12 cellular contexts compared by ENCODE assay signal in genomic region chr2:240590681-240591111, GRCh38. TPM values are rescaled to one million over a fixed set of nuclear protein-coding genes. Genes with fewer than 3 reads are reported as not detected.
DNase-seq lines count a peak whose midpoint lies in the region; ATAC-seq and TF ChIP-seq lines count a peak whose summit lies in the region.
"Had no signal": no experiment of that assay in that cellular context is flagged by ENCODE, and none has a peak within 500 bp of the region (broad histone marks: within the 10 kb centered on the region; RNA-seq: fewer than 3 reads in every experiment).

No MANE protein-coding gene starts in this region.

- no peak overlapping the region for H3K4me3 Mint-ChIP-seq in T-helper 17 cell
- H3K4me3 Mint-ChIP-seq: CD8-positive, alpha-beta T cell had no signal

- no peak for ATAC-seq in T-helper 17 cell
- no peak for ATAC-seq in right cardiac atrium
- ATAC-seq in psoas muscle = no peak
- ATAC-seq: CD8-positive, alpha-beta T cell had no signal

- WGBS in right cardiac atrium = 95% methylated on average over 21 of the region's 21 CpGs
- 94 to 96% (median 94%) methylated on average over 20 to 21 of the region's 21 CpGs for WGBS in psoas muscle, 3 donors

- DNase-seq in T-helper 17 cell = peak in 1 of 3 donors; percentile 8
- DNase-seq in right cardiac atrium = peak; percentile 15 to 53 (median 38)
- DNase-seq in psoas muscle = peak; percentile 6 to 40
- no peak for DNase-seq in UCSD-AML1 (lab: John Stamatoyannopoulos, UW; ENCODE audit: unreplicated experiment)
- DNase-seq in activated CD4-positive, alpha-beta T cell treated with anti-CD3 and anti-CD28 coated beads, Interleukin-2, amount 50 U/mL, for 4 hours = no peak
- no peak for DNase-seq in DMS 273 treated with DMSO at 0.1 percent for 48 hours (lab: John Stamatoyannopoulos, UW)
- DNase-seq: CD8-positive, alpha-beta T cell; NCI-H1092; NCI-H2107; SHP77 treated with DMSO at 0.1 percent for 48 hours had no signal

- peaks cover 30% of the 10 kb centered on the region for H3K4me1 Mint-ChIP-seq in T-helper 17 cell

- intact Hi-C loops in right cardiac atrium (cut with DNase I) (no loop called here), psoas muscle (cut with DNase I) (no loop called here)

- H3K27me3 ChIP-seq in right cardiac atrium (ENCODE audit: control insufficient read depth, insufficient read depth) = no peaks in the 10 kb centered on the region
- no peaks in the 10 kb centered on the region for H3K27me3 ChIP-seq in psoas muscle (ENCODE audit: insufficient read depth in 3 of 3, low read length in 2 of 3)

- H3K36me3 ChIP-seq in HEK293 (ENCODE audit: control insufficient read depth in 2 of 2, insufficient read depth in 1 of 2, low read length in 2 of 2) (peaks cover 5 to 53% of the 10 kb centered on the region in 2 experiments; a peak in 2 of 3 replicates), psoas muscle (ENCODE audit: insufficient read depth in 1 of 2, low read depth in 1 of 2) (peaks cover 0 to 51% of the 10 kb centered on the region in 2 donors)

- H3K4me1 ChIP-seq in HEK293 (ENCODE audit: control insufficient read depth, insufficient read depth, low read length) = peaks cover 7% of the 10 kb centered on the region
- H3K4me1 ChIP-seq in right cardiac atrium (ENCODE audit: control insufficient read depth, insufficient read depth, low read length) = peaks cover 6% of the 10 kb centered on the region
- peaks cover 13% of the 10 kb centered on the region for H3K4me1 ChIP-seq in psoas muscle

- H3K4me3 ChIP-seq in HEK293 (ENCODE audit: low read depth, low read length) (no peak overlapping the region), right cardiac atrium (ENCODE audit: low read length) (no peak overlapping the region), psoas muscle (no peak overlapping the region)

- H3K36me3 Mint-ChIP-seq in T-helper 17 cell (ENCODE audit: low read depth) = peaks cover 6% of the 10 kb centered on the region

- no peak overlapping the region for H3K27ac ChIP-seq in HEK293 (ENCODE audit: extremely low read depth, low read depth, low read length)
- H3K27ac ChIP-seq in right cardiac atrium (ENCODE audit: low read length) = no peak overlapping the region
- no peak overlapping the region for H3K27ac ChIP-seq in psoas muscle
- H3K27ac ChIP-seq: KMS-11 had no signal

- CTCF ChIA-PET in HEK293 (lab: Yijun Ruan, JAX) = no interaction called here

- TF ChIP-seq CTCF in HEK293 (tag by site-specific recombination; IDR thresholded peaks at IDR 0.05) (no peak), psoas muscle (IDR thresholded peaks at IDR 0.05) (no peak)

- POLR2A ChIA-PET in HEK293 (lab: Yijun Ruan, JAX) = no interaction called here

- no peaks in the 10 kb centered on the region for H3K27me3 Mint-ChIP-seq in T-helper 17 cell

- peak overlapping the region; percentile 27 for H3K27ac Mint-ChIP-seq in T-helper 17 cell
- H3K27ac Mint-ChIP-seq: CD8-positive, alpha-beta T cell had no signal

- no peaks in the 10 kb centered on the region for H3K9me3 ChIP-seq in HEK293 (ENCODE audit: control insufficient read depth, insufficient read depth, low read depth, low read length)
- H3K9me3 ChIP-seq in T-helper 17 cell (ENCODE audit: control insufficient read depth, low read length, poor library complexity, severe bottlenecking) = no peaks in the 10 kb centered on the region
- no peaks in the 10 kb centered on the region for H3K9me3 ChIP-seq in right cardiac atrium (ENCODE audit: control insufficient read depth, low read length)
- no peaks in the 10 kb centered on the region for H3K9me3 ChIP-seq in psoas muscle

TF ChIP-seq in HEK293, 187 proteins besides CTCF, POLR2A, EP300 and RAD21:
- 0 out of 2 replicates have a peak, but pooled peaks have one; percentile 13 for TF ChIP-seq SCRT1 (tag by site-specific recombination; IDR thresholded peaks at IDR 0.05; ENCODE audit: borderline replicate concordance)
- TF ChIP-seq HIC1 (tag by site-specific recombination; IDR thresholded peaks at IDR 0.05) = no peak
- TF ChIP-seq SCRT2 (tag by site-specific recombination; IDR thresholded peaks at IDR 0.05) = peak; percentile 42
- TF ChIP-seq ZNF184 (tag by site-specific recombination; IDR thresholded peaks at IDR 0.05) = no peak
TF ChIP-seq in HEK293: peak in this region for 2.

RNA-seq across cellular contexts. Expression of gene CAPN10, which starts 4.2 kb away (rescaled TPM):
- total RNA-seq in T-helper 17 cell (10 to 100 TPM; 64.2 to 82.9 TPM), right cardiac atrium (10 to 100 TPM; 21.2 to 44.3 (median 36.2) TPM), psoas muscle (1 to 10 TPM; 5.0 to 9.9 (median 7.6) TPM)
- polyA plus RNA-seq in right cardiac atrium (40.1 TPM), psoas muscle (10 to 100 TPM in 2 of 3 donors, 1 to 10 TPM in 1; 8.9 to 15.0 (median 13.1) TPM)

RNA-seq across cellular contexts. Expression of gene RNPEPL1, which starts 22.4 kb away (rescaled TPM):
- total RNA-seq in T-helper 17 cell (100 to 1,000 TPM; 111 to 130 TPM), right cardiac atrium (10 to 100 TPM; 40.4 to 61.6 (median 58.0) TPM), psoas muscle (10 to 100 TPM; 48.8 to 70.4 (median 59.0) TPM)
- polyA plus RNA-seq in right cardiac atrium (108 TPM), psoas muscle (10 to 100 TPM; 59.2 to 79.6 (median 71.9) TPM)

RNA-seq across cellular contexts. Expression of gene DUSP28, which starts 30.5 kb away (rescaled TPM):
- total RNA-seq in T-helper 17 cell (10 to 100 TPM; 12.5 to 12.8 TPM), right cardiac atrium (10 to 100 TPM in 3 of 4 donors, 1 to 10 TPM in 1; 9.6 to 14.9 (median 11.7) TPM), psoas muscle (10 to 100 TPM; 10.4 to 12.9 (median 12.7) TPM)
- polyA plus RNA-seq in right cardiac atrium (10.9 TPM), psoas muscle (10 to 100 TPM in 1 of 3 donors, 1 to 10 TPM in 2; 6.6 to 18.1 (median 9.5) TPM)

RNA-seq across cellular contexts. Expression of gene ANKMY1, which starts 32.9 kb away (rescaled TPM):
- 10 to 100 TPM; 34.6 to 42.6 TPM for total RNA-seq in T-helper 17 cell
- 1 to 10 TPM; 7.3 to 8.0 (median 7.6) TPM for total RNA-seq in right cardiac atrium
- 3.5 TPM for polyA plus RNA-seq in right cardiac atrium
- total RNA-seq in psoas muscle = 1 to 10 TPM; 3.0 to 5.8 (median 4.6) TPM
- 1 to 10 TPM; 1.4 to 2.5 (median 2.4) TPM for polyA plus RNA-seq in psoas muscle

RNA-seq across cellular contexts. Expression of gene GPR35, which starts 34.6 kb away (rescaled TPM):
- total RNA-seq in T-helper 17 cell (10 to 100 TPM in 1 of 2 donors, 1 to 10 TPM in 1; 5.4 to 14.4 TPM), right cardiac atrium (1 to 10 TPM in 2 of 4 donors, under 1 TPM in 2; 0.53 to 1.4 (median 1.0) TPM), psoas muscle (under 1 TPM; 0.36 to 0.92 (median 0.68) TPM)
- polyA plus RNA-seq in right cardiac atrium (0.84 TPM), psoas muscle (under 1 TPM; 0.30 to 0.89 (median 0.58) TPM)

Comparison
In these comparisons a context has a peak if more than half of its experiments do, and no peak if none do; other contexts are left out.
1. DNase-seq: peak in right cardiac atrium (3 of 3) and psoas muscle (2 of 2); none in UCSD-AML1 (single experiment), activated CD4-positive, alpha-beta T cell treated with anti-CD3 and anti-CD28 coated beads, Interleukin-2, amount 50 U/mL, for 4 hours (0 of 2) and DMS 273 treated with DMSO at 0.1 percent for 48 hours (single experiment).